ENCODE assay signal across 7 cellular contexts in genomic region chr19:54207193-54207592, GRCh38. TPM values are rescaled to one million over a fixed set of nuclear protein-coding genes. Genes with fewer than 3 reads are reported as not detected.
DNase-seq lines count a peak whose midpoint lies in the region; ATAC-seq and TF ChIP-seq lines count a peak whose summit lies in the region.
"Not testable (repeated sequence)": the region's sequence is repeated elsewhere in the genome, so short reads cannot be mapped to it uniquely, and the experiment has no call there.
"Had no signal": no experiment of that assay in that cellular context is flagged by ENCODE, and none has a peak within 500 bp of the region (broad histone marks: within the 10 kb centered on the region; RNA-seq: fewer than 3 reads in every experiment).

No MANE protein-coding gene starts in this region.

- BruUV-seq in Caco-2 (replicated peaks; lab: Mats Ljungman, UMichigan) = not testable (repeated sequence)

- H3K27ac ChIP-seq in adipose tissue (ENCODE audit: low read depth, low read length) = peak overlapping the region; percentile 66
- H3K27ac ChIP-seq in naive thymus-derived CD4-positive, alpha-beta T cell (ENCODE audit: low read depth, low read length) = not testable (repeated sequence)

- peaks cover 89% of the 10 kb centered on the region for H3K4me1 ChIP-seq in Caco-2
- peaks cover 66 to 68% of the 10 kb centered on the region in 2 donors for H3K4me1 ChIP-seq in naive thymus-derived CD4-positive, alpha-beta T cell (ENCODE audit: control insufficient read depth in 2 of 2, insufficient read depth in 2 of 2, low read length in 2 of 2)

- peak overlapping the region; percentile 78 for H3K27ac Mint-ChIP-seq in Caco-2 (ENCODE audit: unreplicated experiment)
- H3K27ac Mint-ChIP-seq in activated CD4-positive, alpha-beta memory T cell treated with anti-CD3 and anti-CD28 coated beads for 36 hours = peak overlapping the region; percentile 89
- peak overlapping the region; percentile 24 for H3K27ac Mint-ChIP-seq in glutamatergic neuron (ENCODE audit: unreplicated experiment)
- peak overlapping the region in 6 of 9 donors; percentile 8 to 82 (median 37) for H3K27ac Mint-ChIP-seq in naive thymus-derived CD4-positive, alpha-beta T cell
- H3K27ac Mint-ChIP-seq in stimulated activated naive CD8-positive, alpha-beta T cell treated with anti-CD3 and anti-CD28 coated beads, Interleukin-15, Interleukin-2, amounts not matched to agents 100 ng/mL and 50 ng/mL, for 24 hours = peak overlapping the region; percentile 89

- not testable (repeated sequence) for TF ChIP-seq CTCF in Caco-2 (IDR thresholded peaks at IDR 0.05; ENCODE audit: insufficient read depth in 1 of 2, low read depth in 1 of 2, low read length in 1 of 2, severe bottlenecking in 1 of 2, unreplicated experiment in 1 of 2); glutamatergic neuron (IDR thresholded peaks at IDR 0.05; ENCODE audit: partially characterized antibody, unreplicated experiment)

- CTCF ChIA-PET in Caco-2 (lab: Charles Lee) = not testable (repeated sequence)
- CTCF ChIA-PET in activated CD4-positive, alpha-beta memory T cell treated with anti-CD3 and anti-CD28 coated beads for 36 hours (lab: Charles Lee) = interaction anchor here (1.5 kb wide), 1 partner anchor 59 kb away, joined by 3 read pairs; no protein-coding TSS in a partner anchor
- CTCF ChIA-PET in naive thymus-derived CD4-positive, alpha-beta T cell (lab: Charles Lee) = interaction anchor here (1.2 kb wide), 1 partner anchor 24 kb away, joined by 4 read pairs; no protein-coding TSS in a partner anchor

- not testable (repeated sequence) for H3K27me3 Mint-ChIP-seq in Caco-2 (ENCODE audit: insufficient read depth, unreplicated experiment); activated CD4-positive, alpha-beta memory T cell treated with anti-CD3 and anti-CD28 coated beads for 36 hours; glutamatergic neuron (ENCODE audit: unreplicated experiment); naive thymus-derived CD4-positive, alpha-beta T cell; stimulated activated naive CD8-positive, alpha-beta T cell treated with anti-CD3 and anti-CD28 coated beads, Interleukin-15, Interleukin-2, amounts not matched to agents 100 ng/mL and 50 ng/mL, for 24 hours

- H3K4me1 Mint-ChIP-seq in Caco-2 (ENCODE audit: low read depth, unreplicated experiment) (peaks cover 59% of the 10 kb centered on the region), glutamatergic neuron (ENCODE audit: low read depth, unreplicated experiment) (peaks cover 29% of the 10 kb centered on the region)
- peaks cover 92% of the 10 kb centered on the region for H3K4me1 Mint-ChIP-seq in activated CD4-positive, alpha-beta memory T cell treated with anti-CD3 and anti-CD28 coated beads for 36 hours (ENCODE audit: low read depth)
- H3K4me1 Mint-ChIP-seq in naive thymus-derived CD4-positive, alpha-beta T cell = peaks cover 47 to 93% (median 88%) of the 10 kb centered on the region in 7 donors
- peaks cover 96% of the 10 kb centered on the region for H3K4me1 Mint-ChIP-seq in stimulated activated naive CD8-positive, alpha-beta T cell treated with anti-CD3 and anti-CD28 coated beads, Interleukin-15, Interleukin-2, amounts not matched to agents 100 ng/mL and 50 ng/mL, for 24 hours (ENCODE audit: low read depth)

- DNase-seq in Caco-2; activated CD4-positive, alpha-beta memory T cell treated with anti-CD3 and anti-CD28 coated beads for 36 hours; glutamatergic neuron; naive thymus-derived CD4-positive, alpha-beta T cell: not testable (repeated sequence)

- ATAC-seq in naive thymus-derived CD4-positive, alpha-beta T cell = not testable (repeated sequence)

- not testable (repeated sequence) for H3K4me3 ChIP-seq in Caco-2 (ENCODE audit: low read depth, low read length); naive thymus-derived CD4-positive, alpha-beta T cell (ENCODE audit: low read length)

- peak overlapping the region; percentile 45 for H3K4me3 Mint-ChIP-seq in Caco-2 (ENCODE audit: unreplicated experiment)
- peak overlapping the region; percentile 58 for H3K4me3 Mint-ChIP-seq in activated CD4-positive, alpha-beta memory T cell treated with anti-CD3 and anti-CD28 coated beads for 36 hours
- H3K4me3 Mint-ChIP-seq in glutamatergic neuron (ENCODE audit: unreplicated experiment) = not testable (repeated sequence)
- peak overlapping the region in 7 of 10 donors; percentile 56 to 78 (median 65) for H3K4me3 Mint-ChIP-seq in naive thymus-derived CD4-positive, alpha-beta T cell
- H3K4me3 Mint-ChIP-seq in stimulated activated naive CD8-positive, alpha-beta T cell treated with anti-CD3 and anti-CD28 coated beads, Interleukin-15, Interleukin-2, amounts not matched to agents 100 ng/mL and 50 ng/mL, for 24 hours = peak overlapping the region; percentile 70

- 56 to 78% (median 72%) methylated on average over 16 to 23 of the region's 23 CpGs for WGBS in adipose tissue, 3 donors

- H3K9me3 ChIP-seq in Caco-2; naive thymus-derived CD4-positive, alpha-beta T cell (ENCODE audit: control insufficient read depth in 2 of 3, low read length in 3 of 3): not testable (repeated sequence)

- peaks cover 23% of the 10 kb centered on the region for H3K36me3 ChIP-seq in Caco-2 (ENCODE audit: control insufficient read depth, insufficient read depth, low read length)
- H3K36me3 ChIP-seq in naive thymus-derived CD4-positive, alpha-beta T cell (ENCODE audit: control insufficient read depth in 2 of 3, insufficient read depth in 3 of 3, low read length in 3 of 3) = peaks cover 18 to 56% (median 24%) of the 10 kb centered on the region in 3 experiments

- POLR2A ChIA-PET in Caco-2 (lab: Charles Lee) = interaction anchor here (4.8 kb wide), 1 partner anchor 17 kb away, joined by 36 read pairs; the partner anchor contains the start of genes MBOAT7 and TSEN34
- POLR2A ChIA-PET in activated CD4-positive, alpha-beta memory T cell treated with anti-CD3 and anti-CD28 coated beads for 36 hours (lab: Charles Lee) = interaction anchor here (0.9 to 8.2 kb wide), 3 partner anchors 18 to 70 kb away, joined by 3 to 103 read pairs (median 11); partner anchors contain the start of genes CNOT3, MBOAT7 and TSEN34
- POLR2A ChIA-PET in naive thymus-derived CD4-positive, alpha-beta T cell (lab: Charles Lee) = interaction anchor here (0.5 to 1.3 kb wide), 4 partner anchors 10 to 30 kb away, joined by 3 to 8 read pairs (median 4); partner anchors contain the start of genes MBOAT7 and TSEN34

- peaks cover 99% of the 10 kb centered on the region for H3K36me3 Mint-ChIP-seq in Caco-2 (ENCODE audit: insufficient read depth, unreplicated experiment)
- H3K36me3 Mint-ChIP-seq in activated CD4-positive, alpha-beta memory T cell treated with anti-CD3 and anti-CD28 coated beads for 36 hours = peaks cover 83% of the 10 kb centered on the region
- peaks cover 14% of the 10 kb centered on the region for H3K36me3 Mint-ChIP-seq in glutamatergic neuron (ENCODE audit: unreplicated experiment)
- peaks cover 4 to 48% (median 22%) of the 10 kb centered on the region in 5 donors for H3K36me3 Mint-ChIP-seq in naive thymus-derived CD4-positive, alpha-beta T cell
- H3K36me3 Mint-ChIP-seq in stimulated activated naive CD8-positive, alpha-beta T cell treated with anti-CD3 and anti-CD28 coated beads, Interleukin-15, Interleukin-2, amounts not matched to agents 100 ng/mL and 50 ng/mL, for 24 hours (ENCODE audit: low read depth) = peaks cover 74% of the 10 kb centered on the region

- not testable (repeated sequence) for H3K27me3 ChIP-seq in Caco-2 (replicated peaks; ENCODE audit: control insufficient read depth, insufficient read depth, low read length); naive thymus-derived CD4-positive, alpha-beta T cell (ENCODE audit: control insufficient read depth in 2 of 2, insufficient read depth in 2 of 2, low read length in 2 of 2)

- not testable (repeated sequence) for H3K9me3 Mint-ChIP-seq in Caco-2 (ENCODE audit: unreplicated experiment); activated CD4-positive, alpha-beta memory T cell treated with anti-CD3 and anti-CD28 coated beads for 36 hours; glutamatergic neuron (ENCODE audit: unreplicated experiment); naive thymus-derived CD4-positive, alpha-beta T cell; stimulated activated naive CD8-positive, alpha-beta T cell treated with anti-CD3 and anti-CD28 coated beads, Interleukin-15, Interleukin-2, amounts not matched to agents 100 ng/mL and 50 ng/mL, for 24 hours

- intact Hi-C loops in Caco-2 (cut with micrococcal nuclease; ENCODE audit: unreplicated experiment); naive thymus-derived CD4-positive, alpha-beta T cell (cut with micrococcal nuclease): not testable (repeated sequence)
- intact Hi-C loops in activated CD4-positive, alpha-beta memory T cell treated with anti-CD3 and anti-CD28 coated beads for 36 hours (cut with micrococcal nuclease) = loop anchor here (5.0 kb wide), 3 partner anchors 40 to 340 kb away; partner anchors contain the start of genes LENG9 and MYADM

RNA-seq across cellular contexts. Expression of gene RPS9, which starts 6.5 kb away (rescaled TPM):
- total RNA-seq in Caco-2 (2022) (1,040 and 1,045 TPM in 2 replicates), glutamatergic neuron (ENCODE audit: unreplicated experiment) (557 TPM)
- 1,000 to 10,000 TPM; 1,595 to 1,653 TPM for total RNA-seq in activated CD4-positive, alpha-beta memory T cell treated with anti-CD3 and anti-CD28 coated beads for 36 hours
- polyA plus RNA-seq in adipose tissue = 1,000 to 10,000 TPM; 3,750 to 5,284 (median 4,831) TPM
- total RNA-seq in naive thymus-derived CD4-positive, alpha-beta T cell = 1,000 to 10,000 TPM; 1,217 to 2,149 (median 1,306) TPM
- polyA plus RNA-seq in naive thymus-derived CD4-positive, alpha-beta T cell = 1,000 to 10,000 TPM; 1,192 to 1,308 TPM

RNA-seq across cellular contexts. Expression of gene LILRB3, which starts 15.6 kb away (rescaled TPM):
- total RNA-seq in Caco-2 (2022) = not detected in 2 replicates
- total RNA-seq in activated CD4-positive, alpha-beta memory T cell treated with anti-CD3 and anti-CD28 coated beads for 36 hours = 1 to 10 TPM in 1 of 2 experiments, under 1 TPM in 1; 0.68 to 1.6 TPM
- 10 to 100 TPM in 1 of 3 donors, 1 to 10 TPM in 2; 2.0 to 29.9 (median 6.1) TPM for polyA plus RNA-seq in adipose tissue
- total RNA-seq in glutamatergic neuron (ENCODE audit: unreplicated experiment) = not detected
- total RNA-seq in naive thymus-derived CD4-positive, alpha-beta T cell = 10 to 100 TPM in 1 of 5 experiments, 1 to 10 TPM in 4; 1.9 to 76.4 (median 2.1) TPM
- under 1 TPM in 1 of 2 donors, not detected in 1; 0.40 TPM for polyA plus RNA-seq in naive thymus-derived CD4-positive, alpha-beta T cell
- total RNA-seq: PC-3 had no signal

RNA-seq across cellular contexts. Expression of gene TSEN34, which starts 16.1 kb away (rescaled TPM):
- total RNA-seq in Caco-2 (2022) (42.6 TPM in 2 replicates), glutamatergic neuron (ENCODE audit: unreplicated experiment) (44.8 TPM)
- total RNA-seq in activated CD4-positive, alpha-beta memory T cell treated with anti-CD3 and anti-CD28 coated beads for 36 hours = 10 to 100 TPM; 15.5 to 16.3 TPM
- 10 to 100 TPM; 32.8 to 45.0 (median 39.6) TPM for polyA plus RNA-seq in adipose tissue
- 10 to 100 TPM in 4 of 5 experiments, 1 to 10 TPM in 1; 9.5 to 24.2 (median 17.8) TPM for total RNA-seq in naive thymus-derived CD4-positive, alpha-beta T cell
- polyA plus RNA-seq in naive thymus-derived CD4-positive, alpha-beta T cell = 10 to 100 TPM; 29.5 to 48.7 TPM

RNA-seq across cellular contexts. Expression of gene MBOAT7, which starts 17.8 kb away (rescaled TPM):
- total RNA-seq in Caco-2 (2022) (137 and 149 TPM in 2 replicates), glutamatergic neuron (ENCODE audit: unreplicated experiment) (62.0 TPM)
- total RNA-seq in activated CD4-positive, alpha-beta memory T cell treated with anti-CD3 and anti-CD28 coated beads for 36 hours = 100 to 1,000 TPM; 107 to 112 TPM
- polyA plus RNA-seq in adipose tissue = 10 to 100 TPM; 18.8 to 32.0 (median 27.5) TPM
- total RNA-seq in naive thymus-derived CD4-positive, alpha-beta T cell = 10 to 100 TPM; 25.8 to 79.4 (median 43.0) TPM
- polyA plus RNA-seq in naive thymus-derived CD4-positive, alpha-beta T cell = 10 to 100 TPM; 11.3 to 18.9 TPM

RNA-seq across cellular contexts. Expression of gene TMC4, which starts 34.2 kb away (rescaled TPM):
- 38.9 and 45.9 TPM in 2 replicates for total RNA-seq in Caco-2 (2022)
- under 1 TPM; 0.26 to 0.27 TPM for total RNA-seq in activated CD4-positive, alpha-beta memory T cell treated with anti-CD3 and anti-CD28 coated beads for 36 hours
- 10 to 100 TPM in 1 of 3 donors, 1 to 10 TPM in 2; 3.1 to 44.8 (median 6.4) TPM for polyA plus RNA-seq in adipose tissue
- total RNA-seq in glutamatergic neuron (ENCODE audit: unreplicated experiment) = not detected
- total RNA-seq in naive thymus-derived CD4-positive, alpha-beta T cell = 1 to 10 TPM in 3 of 5 experiments, not detected in 2; 1.0 to 5.9 (median 1.2) TPM
- under 1 TPM in 1 of 2 donors, not detected in 1; 0.20 TPM for polyA plus RNA-seq in naive thymus-derived CD4-positive, alpha-beta T cell

Comparison
In these comparisons a context has a peak if more than half of its experiments do, and no peak if none do; other contexts are left out.
1. H3K27ac Mint-ChIP-seq: peak in every context shown above with its lines; median percentile 89 in activated CD4-positive, alpha-beta memory T cell treated with anti-CD3 and anti-CD28 coated beads for 36 hours; 89 in stimulated activated naive CD8-positive, alpha-beta T cell treated with anti-CD3 and anti-CD28 coated beads, Interleukin-15, Interleukin-2, amounts not matched to agents 100 ng/mL and 50 ng/mL, for 24 hours; 78 in Caco-2; 37 in naive thymus-derived CD4-positive, alpha-beta T cell; 24 in glutamatergic neuron.